ENCODE assay signal across 11 cellular contexts in genomic region chr3:125125822-125126245, GRCh38.
DNase-seq lines count a peak whose midpoint lies in the region; ATAC-seq and TF ChIP-seq lines count a peak whose summit lies in the region.
"Had no signal": no experiment of that assay in that cellular context is flagged by ENCODE, and none has a peak within 500 bp of the region (broad histone marks: within the 10 kb centered on the region; RNA-seq: fewer than 3 reads in every experiment).

No MANE protein-coding gene starts in this region.

- peak; percentile 58 for DNase-seq in activated CD4-positive, alpha-beta T cell treated with anti-CD3 and anti-CD28 coated beads for 36 hours
- DNase-seq in activated CD4-positive, alpha-beta T cell treated with anti-CD3 and anti-CD28 coated beads, Interleukin-2, amount 50 U/mL, for 4 hours, result no peak
- DNase-seq in RPMI7951 (ENCODE audit: low read depth), result peak; percentile 99
- DNase-seq in breast epithelium (ENCODE audit: low spot score in 2 of 2), result no peak
- DNase-seq in retinal pigment epithelial cell (ENCODE audit: low read depth), result peak; percentile 98
- DNase-seq in CD8-positive, alpha-beta memory T cell, result no peak
- DNase-seq in C1 segment of cervical spinal cord (lab: John Stamatoyannopoulos, UW), result no peak
- DNase-seq: ACHN, NCI-H524 had no signal

- H3K4me3 Mint-ChIP-seq in activated CD4-positive, alpha-beta T cell treated with anti-CD3 and anti-CD28 coated beads for 36 hours, result no peak overlapping the region
- H3K4me3 Mint-ChIP-seq in CD8-positive, alpha-beta memory T cell, result no peak overlapping the region

- CTCF ChIA-PET in activated CD4-positive, alpha-beta T cell treated with anti-CD3 and anti-CD28 coated beads for 36 hours (lab: Charles Lee), result interaction anchor here (1.0 to 1.8 kb wide), 4 partner anchors 13 to 37 kb away, joined by 3 to 6 read pairs (median 4); no protein-coding TSS in a partner anchor
- CTCF ChIA-PET in CD8-positive, alpha-beta memory T cell (lab: Charles Lee), result interaction anchor here (0.8 kb wide), 1 partner anchor 25 kb away, joined by 3 read pairs; no protein-coding TSS in a partner anchor

- no peaks in the 10 kb centered on the region for H3K27me3 ChIP-seq in breast epithelium
- no peaks in the 10 kb centered on the region for H3K27me3 ChIP-seq in CD8-positive, alpha-beta memory T cell (ENCODE audit: insufficient read depth, low read length, poor library complexity, severe bottlenecking)

- peaks cover 2% of the 10 kb centered on the region for H3K27me3 Mint-ChIP-seq in activated CD4-positive, alpha-beta T cell treated with anti-CD3 and anti-CD28 coated beads for 36 hours
- H3K27me3 Mint-ChIP-seq in CD8-positive, alpha-beta memory T cell, result no peaks in the 10 kb centered on the region

- peaks cover 28% of the 10 kb centered on the region for H3K4me1 Mint-ChIP-seq in activated CD4-positive, alpha-beta T cell treated with anti-CD3 and anti-CD28 coated beads for 36 hours
- peaks cover 29 to 33% (median 31%) of the 10 kb centered on the region in 3 donors for H3K4me1 Mint-ChIP-seq in CD8-positive, alpha-beta memory T cell

- no peak overlapping the region for H3K4me3 ChIP-seq in breast epithelium
- no peak overlapping the region for H3K4me3 ChIP-seq in retinal pigment epithelial cell (ENCODE audit: low read length)
- H3K4me3 ChIP-seq in CD8-positive, alpha-beta memory T cell (ENCODE audit: low read length), result no peak overlapping the region
- H3K4me3 ChIP-seq: prostate gland had no signal

- H3K27ac Mint-ChIP-seq in activated CD4-positive, alpha-beta T cell treated with anti-CD3 and anti-CD28 coated beads for 36 hours, result no peak overlapping the region
- peak overlapping the region in 4 of 8 donors; percentile 8 to 83 (median 46) for H3K27ac Mint-ChIP-seq in CD8-positive, alpha-beta memory T cell

- peak overlapping the region; percentile 11 to 20 for H3K27ac ChIP-seq in breast epithelium
- H3K27ac ChIP-seq in CD8-positive, alpha-beta memory T cell (ENCODE audit: low read depth, low read length), result no peak overlapping the region
- H3K27ac ChIP-seq: prostate gland had no signal

- POLR2A ChIA-PET in activated CD4-positive, alpha-beta T cell treated with anti-CD3 and anti-CD28 coated beads for 36 hours (lab: Charles Lee), result interaction anchor here (0.8 to 1.2 kb wide), 3 partner anchors 15 to 203 kb away, joined by 4 to 6 read pairs (median 4); no protein-coding TSS in a partner anchor
- POLR2A ChIA-PET in CD8-positive, alpha-beta memory T cell (lab: Charles Lee), result no interaction called here

- ATAC-seq in activated CD4-positive, alpha-beta T cell treated with anti-CD3 and anti-CD28 coated beads for 36 hours, result peak; percentile 79
- ATAC-seq in HG02852 (IDR thresholded peaks at IDR 0.05; ENCODE audit: unreplicated experiment), result no peak

- no peaks in the 10 kb centered on the region for H3K36me3 ChIP-seq in breast epithelium
- no peaks in the 10 kb centered on the region for H3K36me3 ChIP-seq in CD8-positive, alpha-beta memory T cell (ENCODE audit: insufficient read depth, low read length)
- H3K36me3 ChIP-seq: prostate gland had no signal

- no peak for TF ChIP-seq POLR2A in breast epithelium (IDR thresholded peaks at IDR 0.05)

- TF ChIP-seq CTCF in breast epithelium (IDR thresholded peaks at IDR 0.05) (no peak), retinal pigment epithelial cell (conservative IDR thresholded peaks at IDR 0.05; ENCODE audit: low read depth, low read length) (no peak)

- intact Hi-C loops in activated CD4-positive, alpha-beta T cell treated with anti-CD3 and anti-CD28 coated beads for 36 hours (cut with DNase I, micrococcal nuclease), result loop anchor here in 1 of 2 experiments (2.0 kb wide), 1 partner anchor 15 kb away; no protein-coding TSS in a partner anchor
- intact Hi-C loops in breast epithelium (cut with DNase I; ENCODE audit: low total_unique reads), result no loop called here

- no peaks in the 10 kb centered on the region for H3K4me1 ChIP-seq in breast epithelium
- H3K4me1 ChIP-seq in CD8-positive, alpha-beta memory T cell (ENCODE audit: insufficient read depth, low read length), result peaks cover 14% of the 10 kb centered on the region
- H3K4me1 ChIP-seq: prostate gland had no signal

- no peaks in the 10 kb centered on the region for H3K36me3 Mint-ChIP-seq in activated CD4-positive, alpha-beta T cell treated with anti-CD3 and anti-CD28 coated beads for 36 hours (ENCODE audit: low read depth)
- no peaks in the 10 kb centered on the region for H3K36me3 Mint-ChIP-seq in CD8-positive, alpha-beta memory T cell

- no peaks in the 10 kb centered on the region for H3K9me3 Mint-ChIP-seq in activated CD4-positive, alpha-beta T cell treated with anti-CD3 and anti-CD28 coated beads for 36 hours (ENCODE audit: low read depth)
- no peaks in the 10 kb centered on the region for H3K9me3 Mint-ChIP-seq in CD8-positive, alpha-beta memory T cell

- H3K9me3 ChIP-seq in breast epithelium, result no peaks in the 10 kb centered on the region
- H3K9me3 ChIP-seq in CD8-positive, alpha-beta memory T cell (ENCODE audit: low read length), result no peaks in the 10 kb centered on the region
- H3K9me3 ChIP-seq: prostate gland had no signal

Comparison
In these comparisons a context has a peak if more than half of its experiments do, and no peak if none do; other contexts are left out.
1. DNase-seq: peak in activated CD4-positive, alpha-beta T cell treated with anti-CD3 and anti-CD28 coated beads for 36 hours (single experiment), RPMI7951 (single experiment) and retinal pigment epithelial cell (single experiment); none in activated CD4-positive, alpha-beta T cell treated with anti-CD3 and anti-CD28 coated beads, Interleukin-2, amount 50 U/mL, for 4 hours (0 of 2), breast epithelium (0 of 2), CD8-positive, alpha-beta memory T cell (0 of 5) and C1 segment of cervical spinal cord (0 of 14).